ENCODE assay signal across 27 cellular contexts in genomic region chr13:98399756-98400155, GRCh38.
"Had no signal": no experiment of that assay in that cellular context is flagged by ENCODE, and none has a peak within 500 bp of the region (broad histone marks: within the 10 kb centered on the region; RNA-seq: fewer than 3 reads in every experiment).

No MANE protein-coding gene starts in this region.

- H3K9me3 Mint-ChIP-seq: activated CD4-positive, alpha-beta memory T cell treated with anti-CD3 and anti-CD28 coated beads for 36 hours; activated CD4-positive, alpha-beta T cell treated with anti-CD3 and anti-CD28 coated beads, Interleukin-2, amount 10 ng/mL, durations not matched to agents 24 days and 14 days; activated T-helper 17 cell treated with anti-CD3 and anti-CD28 coated beads, Interleukin-2, amount 50 U/mL, for 72 hours; effector memory CD8-positive, alpha-beta T cell; natural killer cell; neural progenitor cell; stimulated activated naive B cell treated with anti-CD40 and anti-IgM and Interleukin-4, amounts not matched to agents 10 μg/mL and 1 μg/mL and 100 μg/mL, for 72 hours had no signal

- H3K36me3 Mint-ChIP-seq: activated CD4-positive, alpha-beta memory T cell treated with anti-CD3 and anti-CD28 coated beads for 36 hours; natural killer cell; stimulated activated naive B cell treated with anti-CD40 and anti-IgM and Interleukin-4, amounts not matched to agents 10 μg/mL and 1 μg/mL and 100 μg/mL, for 72 hours had no signal

- ATAC-seq: activated T-helper 17 cell treated with anti-CD3 and anti-CD28 coated beads, Interleukin-2, amount 50 U/mL, for 72 hours; effector memory CD8-positive, alpha-beta T cell; esophagus mucosa; foreskin keratinocyte; heart right ventricle; left lobe of liver; lower lobe of right lung; natural killer cell; psoas muscle; stimulated activated naive B cell treated with anti-CD40 and anti-IgM and Interleukin-4, amounts not matched to agents 10 μg/mL and 1 μg/mL and 100 μg/mL, for 72 hours had no signal

- H3K4me3 Mint-ChIP-seq: activated CD4-positive, alpha-beta memory T cell treated with anti-CD3 and anti-CD28 coated beads for 36 hours; activated CD4-positive, alpha-beta T cell treated with anti-CD3 and anti-CD28 coated beads, Interleukin-2, amount 10 ng/mL, durations not matched to agents 24 days and 14 days; activated T-helper 17 cell treated with anti-CD3 and anti-CD28 coated beads, Interleukin-2, amount 50 U/mL, for 72 hours; effector memory CD8-positive, alpha-beta T cell; natural killer cell; neural progenitor cell; stimulated activated naive B cell treated with anti-CD40 and anti-IgM and Interleukin-4, amounts not matched to agents 10 μg/mL and 1 μg/mL and 100 μg/mL, for 72 hours had no signal

- DNase-seq: activated CD4-positive, alpha-beta memory T cell treated with anti-CD3 and anti-CD28 coated beads for 36 hours; activated CD4-positive, alpha-beta T cell treated with anti-CD3 and anti-CD28 coated beads, Interleukin-2, amount 10 ng/mL, durations not matched to agents 24 days and 14 days; activated CD4-positive, CD25-positive, alpha-beta regulatory T cell treated with anti-CD3 and anti-CD28 coated beads, Interleukin-2, amount 50 U/mL, for 72 hours; activated CD8-positive, alpha-beta memory T cell treated with anti-CD3 and anti-CD28 coated beads, Interleukin-2, amount 50 U/mL, for 4 hours; activated gamma-delta T cell treated with Interleukin-2 at 50 U/mL for 16 hours; activated naive CD4-positive, alpha-beta T cell treated with anti-CD3 and anti-CD28 coated beads, Interleukin-2, amount 50 U/mL, for 16 hours; activated T-cell treated with anti-CD3 and anti-CD28 coated beads, Interleukin-2, amount 50 U/mL, for 1 hour; amygdala; caudate nucleus; cortex of kidney; effector memory CD8-positive, alpha-beta T cell; foreskin keratinocyte; heart right ventricle; lower lobe of right lung; mesenchymal stem cell; natural killer cell; occipital lobe; psoas muscle; stimulated activated CD4-positive, alpha-beta T cell treated with anti-CD3 and anti-CD28 coated beads, Interleukin-15, amount 100 ng/mL, for 24 hours; stimulated activated CD4-positive, alpha-beta T cell treated with anti-CD3 and anti-CD28 coated beads, Interleukin-2, amount 100 ng/mL, for 24 hours; stimulated activated naive B cell treated with anti-CD40 and anti-IgM and Interleukin-4, amounts not matched to agents 10 μg/mL and 1 μg/mL and 100 μg/mL, for 72 hours; T1000; transverse colon had no signal

- H3K27ac Mint-ChIP-seq: activated CD4-positive, alpha-beta memory T cell treated with anti-CD3 and anti-CD28 coated beads for 36 hours; activated CD4-positive, alpha-beta T cell treated with anti-CD3 and anti-CD28 coated beads, Interleukin-2, amount 10 ng/mL, durations not matched to agents 24 days and 14 days; activated T-helper 17 cell treated with anti-CD3 and anti-CD28 coated beads, Interleukin-2, amount 50 U/mL, for 72 hours; effector memory CD8-positive, alpha-beta T cell; natural killer cell; stimulated activated naive B cell treated with anti-CD40 and anti-IgM and Interleukin-4, amounts not matched to agents 10 μg/mL and 1 μg/mL and 100 μg/mL, for 72 hours had no signal

- H3K4me1 Mint-ChIP-seq: activated CD4-positive, alpha-beta T cell treated with anti-CD3 and anti-CD28 coated beads, Interleukin-2, amount 10 ng/mL, durations not matched to agents 24 days and 14 days; activated T-helper 17 cell treated with anti-CD3 and anti-CD28 coated beads, Interleukin-2, amount 50 U/mL, for 72 hours; natural killer cell; stimulated activated naive B cell treated with anti-CD40 and anti-IgM and Interleukin-4, amounts not matched to agents 10 μg/mL and 1 μg/mL and 100 μg/mL, for 72 hours had no signal
